In the genomic region with DNA sequence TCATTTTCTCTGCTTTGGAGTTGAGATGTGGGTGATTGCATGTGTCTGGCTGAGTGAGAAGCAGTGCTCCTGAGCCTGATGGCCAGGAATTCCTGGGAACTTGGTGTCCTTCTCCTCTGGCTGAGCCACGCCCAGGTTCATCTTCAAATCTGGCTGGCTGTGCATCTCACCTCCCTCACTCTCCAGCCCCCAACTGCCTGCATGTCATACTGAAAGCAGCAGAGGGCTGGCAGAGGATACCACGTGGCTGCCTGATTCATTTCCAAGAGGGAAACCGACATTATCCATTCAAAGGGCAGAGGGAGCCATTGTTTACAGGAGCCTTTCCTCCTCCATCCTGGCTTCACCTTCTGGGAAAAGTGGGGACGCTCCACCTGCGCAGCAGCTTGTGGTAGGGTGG, we compare ENCODE assay signal across 13 cellular contexts. TPM values are rescaled to one million over a fixed set of nuclear protein-coding genes. Genes with fewer than 3 reads are reported as not detected.
DNase-seq lines count a peak whose midpoint lies in the region; ATAC-seq and TF ChIP-seq lines count a peak whose summit lies in the region.
"Had no signal": no experiment of that assay in that cellular context is flagged by ENCODE, and none has a peak within 500 bp of the region (broad histone marks: within the 10 kb centered on the region; RNA-seq: fewer than 3 reads in every experiment).

No MANE protein-coding gene starts in this region.

- ATAC-seq in WTC11 (peak; percentile 50; the same call in 1 of the 2 replicates), lower lobe of right lung (no peak)
- ATAC-seq in stimulated activated effector memory CD8-positive, alpha-beta T cell treated with anti-CD3 and anti-CD28 coated beads, Interleukin-12 subunit alpha, Interleukin-12 subunit beta, amount 100 ng/mL, for 72 hours = peak; percentile 32
- ATAC-seq in activated T-cell treated with anti-CD3 and anti-CD28 coated beads, Interleukin-2, amount 50 U/mL, for 4 hours = no peak

- no peak overlapping the region for H3K27ac ChIP-seq in lower lobe of right lung
- H3K27ac ChIP-seq: cardiac muscle cell, gastrocnemius medialis had no signal

- H3K36me3 ChIP-seq in lower lobe of right lung = no peaks in the 10 kb centered on the region
- H3K36me3 ChIP-seq: cardiac muscle cell, gastrocnemius medialis had no signal

- H3K27me3 ChIP-seq in lower lobe of right lung (ENCODE audit: low read depth) = no peaks in the 10 kb centered on the region
- H3K27me3 ChIP-seq: cardiac muscle cell, gastrocnemius medialis had no signal

- peaks cover 23% of the 10 kb centered on the region for H3K9me3 Mint-ChIP-seq in WTC11
- peaks cover 9% of the 10 kb centered on the region for H3K9me3 Mint-ChIP-seq in stimulated activated effector memory CD8-positive, alpha-beta T cell treated with anti-CD3 and anti-CD28 coated beads, Interleukin-12 subunit alpha, Interleukin-12 subunit beta, amount 100 ng/mL, for 72 hours
- peaks cover 13% of the 10 kb centered on the region for H3K9me3 Mint-ChIP-seq in activated T-cell treated with anti-CD3 and anti-CD28 coated beads, Interleukin-2, amount 50 U/mL, for 4 hours

- H3K4me3 Mint-ChIP-seq in WTC11 = no peak overlapping the region
- no peak overlapping the region for H3K4me3 Mint-ChIP-seq in stimulated activated effector memory CD8-positive, alpha-beta T cell treated with anti-CD3 and anti-CD28 coated beads, Interleukin-12 subunit alpha, Interleukin-12 subunit beta, amount 100 ng/mL, for 72 hours
- no peak overlapping the region for H3K4me3 Mint-ChIP-seq in activated T-cell treated with anti-CD3 and anti-CD28 coated beads, Interleukin-2, amount 50 U/mL, for 4 hours

- CTCF ChIA-PET in WTC11 (lab: Charles Lee) = interaction anchor here (0.5 kb wide), 1 partner anchor 99 kb away, joined by 4 read pairs; no protein-coding TSS in a partner anchor

- H3K4me1 ChIP-seq in lower lobe of right lung = peaks cover 6% of the 10 kb centered on the region

- H3K4me1 Mint-ChIP-seq in WTC11 = peaks cover 8% of the 10 kb centered on the region
- no peaks in the 10 kb centered on the region for H3K4me1 Mint-ChIP-seq in stimulated activated effector memory CD8-positive, alpha-beta T cell treated with anti-CD3 and anti-CD28 coated beads, Interleukin-12 subunit alpha, Interleukin-12 subunit beta, amount 100 ng/mL, for 72 hours
- no peaks in the 10 kb centered on the region for H3K4me1 Mint-ChIP-seq in activated T-cell treated with anti-CD3 and anti-CD28 coated beads, Interleukin-2, amount 50 U/mL, for 4 hours (ENCODE audit: low read depth)

- POLR2A ChIA-PET in WTC11 (lab: Charles Lee) = no interaction called here

- H3K27ac Mint-ChIP-seq in WTC11 = no peak overlapping the region
- H3K27ac Mint-ChIP-seq in stimulated activated effector memory CD8-positive, alpha-beta T cell treated with anti-CD3 and anti-CD28 coated beads, Interleukin-12 subunit alpha, Interleukin-12 subunit beta, amount 100 ng/mL, for 72 hours = no peak overlapping the region

- DNase-seq in HT1080 (ENCODE audit: low read depth) (peak; percentile 83), WTC11 (ENCODE audit: low spot score) (no peak), foreskin fibroblast (peak; percentile 52 to 73), cerebellar cortex (ENCODE audit: low spot score) (no peak), lower lobe of right lung (no peak)
- no peak for DNase-seq in stimulated activated effector memory CD8-positive, alpha-beta T cell treated with anti-CD3 and anti-CD28 coated beads, Interleukin-12 subunit alpha, Interleukin-12 subunit beta, amount 100 ng/mL, for 72 hours (ENCODE audit: low spot score in 2 of 2)
- no peak for DNase-seq in activated T-cell treated with anti-CD3 and anti-CD28 coated beads, Interleukin-2, amount 50 U/mL, for 4 hours
- DNase-seq: DMS53; gastrocnemius medialis; NCI-H1092 treated with DMSO at 0.1 percent for 48 hours; NCI-H82; stimulated activated CD4-positive, alpha-beta T cell treated with anti-CD3 and anti-CD28 coated beads, Interleukin-4, amount 100 ng/mL, for 4 hours had no signal

- H3K27me3 Mint-ChIP-seq in WTC11 (ENCODE audit: low read depth) = peaks cover 3% of the 10 kb centered on the region; the same call in 1 of the 2 replicates
- H3K27me3 Mint-ChIP-seq in activated T-cell treated with anti-CD3 and anti-CD28 coated beads, Interleukin-2, amount 50 U/mL, for 4 hours (ENCODE audit: low read depth) = peaks cover 6% of the 10 kb centered on the region

- TF ChIP-seq CTCF in WTC11 (IDR thresholded peaks at IDR 0.05) (no peak), foreskin fibroblast (IDR thresholded peaks at IDR 0.05; ENCODE audit: low read depth, low read length) (no peak), lower lobe of right lung (IDR thresholded peaks at IDR 0.05) (no peak)

- peaks cover 14% of the 10 kb centered on the region for H3K36me3 Mint-ChIP-seq in WTC11
- no peaks in the 10 kb centered on the region for H3K36me3 Mint-ChIP-seq in stimulated activated effector memory CD8-positive, alpha-beta T cell treated with anti-CD3 and anti-CD28 coated beads, Interleukin-12 subunit alpha, Interleukin-12 subunit beta, amount 100 ng/mL, for 72 hours
- H3K36me3 Mint-ChIP-seq in activated T-cell treated with anti-CD3 and anti-CD28 coated beads, Interleukin-2, amount 50 U/mL, for 4 hours (ENCODE audit: insufficient read depth) = no peaks in the 10 kb centered on the region

- H3K9me3 ChIP-seq in lower lobe of right lung = no peaks in the 10 kb centered on the region
- H3K9me3 ChIP-seq: gastrocnemius medialis had no signal

- intact Hi-C loops in lower lobe of right lung (cut with DNase I) = no loop called here

- H3K4me3 ChIP-seq in foreskin fibroblast (ENCODE audit: low read depth in 1 of 2, low read length in 2 of 2) (no peak overlapping the region), lower lobe of right lung (no peak overlapping the region)
- H3K4me3 ChIP-seq: cardiac muscle cell, gastrocnemius medialis had no signal

TF ChIP-seq in WTC11, 78 proteins besides CTCF, POLR2A, EP300 and RAD21:
- TF ChIP-seq MAX (CRISPR knock-in tag; IDR thresholded peaks at IDR 0.05) (no peak), ETV6 (CRISPR knock-in tag; IDR thresholded peaks at IDR 0.05) (no peak), NR2C2 (CRISPR knock-in tag; IDR thresholded peaks at IDR 0.05) (no peak)
TF ChIP-seq in WTC11: peak in this region for 0.

RNA-seq across cellular contexts. Expression of gene ABHD5, which starts 57.4 kb away (rescaled TPM):
- total RNA-seq in HT1080 (2014; rRNA removed; shearing (Covaris generic)) = 32.7 and 33.7 TPM in 2 replicates
- 24.0 and 26.1 TPM in 2 replicates for polyA plus RNA-seq in HT1080 (2015; cell fraction: cytosol; rRNA removed)
- polyA plus RNA-seq in HT1080 (2015; cell fraction: nucleus; rRNA removed) = 23.1 and 23.8 TPM in 2 replicates
- total RNA-seq in WTC11 (2021) (9.5 to 11.3 TPM (median 10.9 TPM) in 3 replicates), lower lobe of right lung (59.2 TPM)
- 10 to 100 TPM; 15.4 to 16.8 (median 16.2) TPM for total RNA-seq in activated T-cell treated with anti-CD3 and anti-CD28 coated beads, Interleukin-2, amount 50 U/mL, for 4 hours

Comparison
In these comparisons a context has a peak if more than half of its experiments do, and no peak if none do; other contexts are left out.
1. DNase-seq: peak in HT1080 (single experiment) and foreskin fibroblast (2 of 2); none in WTC11 (single experiment), stimulated activated effector memory CD8-positive, alpha-beta T cell treated with anti-CD3 and anti-CD28 coated beads, Interleukin-12 subunit alpha, Interleukin-12 subunit beta, amount 100 ng/mL, for 72 hours (0 of 2), cerebellar cortex (single experiment), lower lobe of right lung (single experiment) and activated T-cell treated with anti-CD3 and anti-CD28 coated beads, Interleukin-2, amount 50 U/mL, for 4 hours (single experiment).
2. ATAC-seq: peak in WTC11 (single experiment) and stimulated activated effector memory CD8-positive, alpha-beta T cell treated with anti-CD3 and anti-CD28 coated beads, Interleukin-12 subunit alpha, Interleukin-12 subunit beta, amount 100 ng/mL, for 72 hours (single experiment); none in lower lobe of right lung (0 of 2) and activated T-cell treated with anti-CD3 and anti-CD28 coated beads, Interleukin-2, amount 50 U/mL, for 4 hours (0 of 2).